11 cellular contexts compared by ENCODE assay signal in genomic region chr19:17862711-17863519, GRCh38. TPM values are rescaled to one million over a fixed set of nuclear protein-coding genes. Genes with fewer than 3 reads are reported as not detected.
DNase-seq lines count a peak whose midpoint lies in the region; ATAC-seq and TF ChIP-seq lines count a peak whose summit lies in the region.
"Had no signal": no experiment of that assay in that cellular context is flagged by ENCODE, and none has a peak within 500 bp of the region (broad histone marks: within the 10 kb centered on the region; RNA-seq: fewer than 3 reads in every experiment).

No MANE protein-coding gene starts in this region.

- H3K27ac Mint-ChIP-seq in Caco-2 (ENCODE audit: unreplicated experiment), result peak overlapping the region; percentile 55
- peak overlapping the region; percentile 55 for H3K27ac Mint-ChIP-seq in activated CD8-positive, alpha-beta T cell treated with anti-CD3 and anti-CD28 coated beads, Interleukin-2, amount 10 ng/mL, durations not matched to agents 7 days and 5 days
- H3K27ac Mint-ChIP-seq in nephron, result no peak overlapping the region

- H3K4me1 Mint-ChIP-seq in Caco-2 (ENCODE audit: low read depth, unreplicated experiment) (peaks cover 14% of the 10 kb centered on the region), nephron (peaks cover 16% of the 10 kb centered on the region)
- H3K4me1 Mint-ChIP-seq in activated CD8-positive, alpha-beta T cell treated with anti-CD3 and anti-CD28 coated beads, Interleukin-2, amount 10 ng/mL, durations not matched to agents 7 days and 5 days (ENCODE audit: low read depth), result peaks cover 27% of the 10 kb centered on the region

- H3K4me1 ChIP-seq in Caco-2, result peaks cover 18% of the 10 kb centered on the region
- H3K4me1 ChIP-seq in sigmoid colon, result peaks cover 0 to 24% (median 21%) of the 10 kb centered on the region in 4 donors

- H3K27me3 ChIP-seq in Caco-2 (replicated peaks; ENCODE audit: control insufficient read depth, insufficient read depth, low read length), result no peaks in the 10 kb centered on the region
- H3K27me3 ChIP-seq in sigmoid colon, result no peaks in the 10 kb centered on the region
- H3K27me3 ChIP-seq: dorsolateral prefrontal cortex, heart right ventricle had no signal

- ATAC-seq in activated CD8-positive, alpha-beta T cell treated with anti-CD3 and anti-CD28 coated beads, Interleukin-2, amount 10 ng/mL, durations not matched to agents 7 days and 5 days, result no peak
- no peak for ATAC-seq in HG02588 (IDR thresholded peaks at IDR 0.05; ENCODE audit: unreplicated experiment)
- ATAC-seq: heart right ventricle had no signal

- TF ChIP-seq CTCF in Caco-2 (IDR thresholded peaks at IDR 0.05; ENCODE audit: insufficient read depth in 1 of 2, low read depth in 1 of 2, low read length in 1 of 2, severe bottlenecking in 1 of 2, unreplicated experiment in 1 of 2), result no peak
- no peak for TF ChIP-seq CTCF in nephron (IDR thresholded peaks at IDR 0.05; ENCODE audit: unreplicated experiment in 3 of 3)
- no peak for TF ChIP-seq CTCF in sigmoid colon (IDR thresholded peaks at IDR 0.05)

- H3K27ac ChIP-seq in sigmoid colon, result no peak overlapping the region
- H3K27ac ChIP-seq: dorsolateral prefrontal cortex had no signal

- H3K27me3 Mint-ChIP-seq in Caco-2 (ENCODE audit: insufficient read depth, unreplicated experiment) (no peaks in the 10 kb centered on the region), nephron (ENCODE audit: low read depth) (peaks cover 9% of the 10 kb centered on the region)
- H3K27me3 Mint-ChIP-seq in activated CD8-positive, alpha-beta T cell treated with anti-CD3 and anti-CD28 coated beads, Interleukin-2, amount 10 ng/mL, durations not matched to agents 7 days and 5 days (ENCODE audit: low read depth), result no peaks in the 10 kb centered on the region

- BruUV-seq in Caco-2 (replicated peaks; lab: Mats Ljungman, UMichigan), result no TSS peak

- peak overlapping the region; percentile 47 for H3K4me3 Mint-ChIP-seq in Caco-2 (ENCODE audit: unreplicated experiment)
- H3K4me3 Mint-ChIP-seq in activated CD8-positive, alpha-beta T cell treated with anti-CD3 and anti-CD28 coated beads, Interleukin-2, amount 10 ng/mL, durations not matched to agents 7 days and 5 days, result no peak overlapping the region
- peak overlapping the region; percentile 70 to 100 (median 82) for H3K4me3 Mint-ChIP-seq in nephron

- H3K4me3 ChIP-seq in Caco-2 (ENCODE audit: low read depth, low read length), result no peak overlapping the region
- no peak overlapping the region for H3K4me3 ChIP-seq in sigmoid colon
- H3K4me3 ChIP-seq: heart right ventricle, skin epidermis had no signal

- 67 to 83% methylated on average over 31 of the region's 31 CpGs for WGBS in sigmoid colon, 2 donors

- POLR2A ChIA-PET in Caco-2 (lab: Charles Lee), result no interaction called here
- POLR2A ChIA-PET in activated CD8-positive, alpha-beta T cell treated with anti-CD3 and anti-CD28 coated beads, Interleukin-2, amount 10 ng/mL, durations not matched to agents 7 days and 5 days (lab: Charles Lee), result interaction anchor here (1.0 to 1.6 kb wide), 3 partner anchors 9 to 69 kb away, joined by 3 to 10 read pairs (median 6); partner anchors contain the start of gene SLC5A5

- H3K36me3 Mint-ChIP-seq in Caco-2 (ENCODE audit: insufficient read depth, unreplicated experiment) (peaks cover 79% of the 10 kb centered on the region), nephron (ENCODE audit: low read depth) (peaks cover 42% of the 10 kb centered on the region)
- H3K36me3 Mint-ChIP-seq in activated CD8-positive, alpha-beta T cell treated with anti-CD3 and anti-CD28 coated beads, Interleukin-2, amount 10 ng/mL, durations not matched to agents 7 days and 5 days (ENCODE audit: low read depth), result peaks cover 52% of the 10 kb centered on the region

- intact Hi-C loops in Caco-2 (cut with micrococcal nuclease; ENCODE audit: unreplicated experiment), result no loop called here
- intact Hi-C loops in sigmoid colon (cut with DNase I), result no loop called here

- no peak for TF ChIP-seq EP300 in sigmoid colon (IDR thresholded peaks at IDR 0.05)

- peaks cover 9% of the 10 kb centered on the region for H3K36me3 ChIP-seq in Caco-2 (ENCODE audit: control insufficient read depth, insufficient read depth, low read length)
- peaks cover 24 to 49% (median 35%) of the 10 kb centered on the region in 4 donors for H3K36me3 ChIP-seq in sigmoid colon

- CTCF ChIA-PET in Caco-2 (lab: Charles Lee), result interaction anchor here (0.5 kb wide), 1 partner anchor 600 kb away, joined by 3 read pairs; no protein-coding TSS in a partner anchor
- CTCF ChIA-PET in activated CD8-positive, alpha-beta T cell treated with anti-CD3 and anti-CD28 coated beads, Interleukin-2, amount 10 ng/mL, durations not matched to agents 7 days and 5 days (lab: Charles Lee), result interaction anchor here (9.8 kb wide), 1 partner anchor 69 kb away, joined by 289 read pairs; the partner anchor contains the start of gene CCDC124

- in situ Hi-C loops in GM18951 (cut with MboI; ENCODE audit: low sequenced_read_pairs, unreplicated experiment), result loop anchor here (5.0 kb wide), 1 partner anchor 69 kb away; the partner anchor contains the start of gene CCDC124

- H3K9me3 ChIP-seq in Caco-2 (no peaks in the 10 kb centered on the region), sigmoid colon (no peaks in the 10 kb centered on the region)
- H3K9me3 ChIP-seq: heart right ventricle had no signal

- TF ChIP-seq POLR2A in GM18951 (IDR thresholded peaks at IDR 0.05; ENCODE audit: extremely low read depth, insufficient read depth, insufficient read length), result peak; percentile 16
- TF ChIP-seq POLR2A in sigmoid colon (IDR thresholded peaks at IDR 0.05), result no peak

- no peaks in the 10 kb centered on the region for H3K9me3 Mint-ChIP-seq in Caco-2 (ENCODE audit: unreplicated experiment)
- H3K9me3 Mint-ChIP-seq in activated CD8-positive, alpha-beta T cell treated with anti-CD3 and anti-CD28 coated beads, Interleukin-2, amount 10 ng/mL, durations not matched to agents 7 days and 5 days (ENCODE audit: insufficient read depth), result no peaks in the 10 kb centered on the region
- no peaks in the 10 kb centered on the region for H3K9me3 Mint-ChIP-seq in nephron

- DNase-seq in Caco-2 (no peak), NCI-H510A (lab: John Stamatoyannopoulos, UW) (no peak), sigmoid colon (no peak)
- no peak for DNase-seq in activated CD8-positive, alpha-beta T cell treated with anti-CD3 and anti-CD28 coated beads, Interleukin-2, amount 10 ng/mL, durations not matched to agents 7 days and 5 days
- DNase-seq: EL, heart right ventricle had no signal

RNA-seq across cellular contexts. Expression of gene RPL18A, which starts 3.2 kb away (rescaled TPM):
- total RNA-seq in Caco-2 (2022), result 1,599 and 1,686 TPM in 2 replicates
- total RNA-seq in activated CD8-positive, alpha-beta T cell treated with anti-CD3 and anti-CD28 coated beads, Interleukin-2, amount 10 ng/mL, durations not matched to agents 7 days and 5 days, result 1,000 to 10,000 TPM; 2,078 to 2,184 TPM
- total RNA-seq in sigmoid colon, result 1,000 to 10,000 TPM; 1,686 to 2,372 (median 2,021) TPM
- 1,000 to 10,000 TPM; 3,119 to 3,945 (median 3,295) TPM for polyA plus RNA-seq in sigmoid colon

RNA-seq across cellular contexts. Expression of gene SLC5A5, which starts 8.8 kb away (rescaled TPM):
- 0.43 TPM in 1 of 2 replicates, not detected in the other for total RNA-seq in Caco-2 (2022)
- total RNA-seq in activated CD8-positive, alpha-beta T cell treated with anti-CD3 and anti-CD28 coated beads, Interleukin-2, amount 10 ng/mL, durations not matched to agents 7 days and 5 days, result 1 to 10 TPM; 1.5 to 1.8 TPM
- total RNA-seq in sigmoid colon, result not detected
- under 1 TPM in 2 of 3 donors, not detected in 1; 0.13 to 0.60 TPM for polyA plus RNA-seq in sigmoid colon
- polyA plus RNA-seq: heart right ventricle had no signal

RNA-seq across cellular contexts. Expression of gene JAK3, which starts 15.1 kb away (rescaled TPM):
- total RNA-seq in Caco-2 (2022) (not detected in 2 replicates), sigmoid colon (1 to 10 TPM; 1.4 to 4.3 (median 1.7) TPM)
- total RNA-seq in activated CD8-positive, alpha-beta T cell treated with anti-CD3 and anti-CD28 coated beads, Interleukin-2, amount 10 ng/mL, durations not matched to agents 7 days and 5 days, result 100 to 1,000 TPM; 125 to 127 TPM
- polyA plus RNA-seq in sigmoid colon, result 10 to 100 TPM in 1 of 3 donors, 1 to 10 TPM in 1, under 1 TPM in 1; 0.46 to 22.0 (median 1.2) TPM

RNA-seq across cellular contexts. Expression of gene INSL3, which starts 41.6 kb away (rescaled TPM):
- total RNA-seq in Caco-2 (2022) (not detected in 2 replicates), sigmoid colon (not detected)
- total RNA-seq in activated CD8-positive, alpha-beta T cell treated with anti-CD3 and anti-CD28 coated beads, Interleukin-2, amount 10 ng/mL, durations not matched to agents 7 days and 5 days, result 1 to 10 TPM; 5.0 to 6.4 TPM
- polyA plus RNA-seq in sigmoid colon, result under 1 TPM in 1 of 3 donors, not detected in 2; 0.85 TPM
- total RNA-seq: heart right ventricle had no signal

Comparison
In these comparisons a context has a peak if more than half of its experiments do, and no peak if none do; other contexts are left out.
1. H3K27ac Mint-ChIP-seq: peak in Caco-2 (single experiment) and activated CD8-positive, alpha-beta T cell treated with anti-CD3 and anti-CD28 coated beads, Interleukin-2, amount 10 ng/mL, durations not matched to agents 7 days and 5 days (single experiment); none in nephron (0 of 3).
2. RNA of gene JAK3, which starts 15.1 kb away (total RNA-seq): 125 to 127 TPM in activated CD8-positive, alpha-beta T cell treated with anti-CD3 and anti-CD28 coated beads, Interleukin-2, amount 10 ng/mL, durations not matched to agents 7 days and 5 days; 1.4 to 4.3 TPM in sigmoid colon and not detected in Caco-2; every median in the first group is over 10 times any median in the second.